In genomic region chr5:62575066-62575465, GRCh38 we compare ENCODE assay signal across 21 cellular contexts.
"Had no signal": no experiment of that assay in that cellular context is flagged by ENCODE, and none has a peak within 500 bp of the region (broad histone marks: within the 10 kb centered on the region; RNA-seq: fewer than 3 reads in every experiment).

No MANE protein-coding gene starts in this region.

- H3K27ac Mint-ChIP-seq: activated CD8-positive, alpha-beta memory T cell treated with anti-CD3 and anti-CD28 coated beads, Interleukin-2, amount 10 ng/mL, durations not matched to agents 7 days and 5 days; activated naive CD8-positive, alpha-beta T cell; stimulated activated naive CD8-positive, alpha-beta T cell treated with anti-CD3 and anti-CD28 coated beads, Interleukin-15, Interleukin-2, amounts not matched to agents 100 ng/mL and 50 ng/mL, for 24 hours; T-helper 2 cell treated with Interferon-gamma antibody and Interleukin-4, amounts not matched to agents 5 μg/mL and 100 μg/mL, for 36 hours had no signal

- H3K9me3 Mint-ChIP-seq: stimulated activated naive CD8-positive, alpha-beta T cell treated with anti-CD3 and anti-CD28 coated beads, Interleukin-15, Interleukin-2, amounts not matched to agents 100 ng/mL and 50 ng/mL, for 24 hours had no signal

- H3K4me3 Mint-ChIP-seq: activated CD8-positive, alpha-beta memory T cell treated with anti-CD3 and anti-CD28 coated beads, Interleukin-2, amount 10 ng/mL, durations not matched to agents 7 days and 5 days; activated naive CD8-positive, alpha-beta T cell; stimulated activated naive CD8-positive, alpha-beta T cell treated with anti-CD3 and anti-CD28 coated beads, Interleukin-15, Interleukin-2, amounts not matched to agents 100 ng/mL and 50 ng/mL, for 24 hours; T-helper 2 cell treated with Interferon-gamma antibody and Interleukin-4, amounts not matched to agents 5 μg/mL and 100 μg/mL, for 36 hours had no signal

- H3K9ac ChIP-seq: SK-N-SH had no signal

- DNase-seq: activated CD4-positive, alpha-beta T cell treated with anti-CD3 and anti-CD28 coated beads, Interleukin-2, amount 50 U/mL, for 48 hours; activated CD8-positive, alpha-beta memory T cell treated with anti-CD3 and anti-CD28 coated beads, Interleukin-2, amount 10 ng/mL, durations not matched to agents 7 days and 5 days; activated naive CD4-positive, alpha-beta T cell; activated T-cell treated with anti-CD3 and anti-CD28 coated beads for 4 hours; amygdala; foreskin keratinocyte; kidney; lower lobe of right lung; mesendoderm; mucosa of descending colon; ovary; psoas muscle; right cardiac atrium; SK-N-SH; substantia nigra; thyroid gland had no signal

- H3K27me3 Mint-ChIP-seq: activated CD8-positive, alpha-beta memory T cell treated with anti-CD3 and anti-CD28 coated beads, Interleukin-2, amount 10 ng/mL, durations not matched to agents 7 days and 5 days; activated naive CD8-positive, alpha-beta T cell; stimulated activated naive CD8-positive, alpha-beta T cell treated with anti-CD3 and anti-CD28 coated beads, Interleukin-15, Interleukin-2, amounts not matched to agents 100 ng/mL and 50 ng/mL, for 24 hours had no signal

- H3K9me3 ChIP-seq: lower lobe of right lung, mucosa of descending colon, ovary, psoas muscle, SK-N-SH, thyroid gland had no signal

- H3K4me3 ChIP-seq: cardiac muscle cell, lower lobe of right lung, mucosa of descending colon, ovary, psoas muscle, thyroid gland had no signal

- ATAC-seq: activated CD8-positive, alpha-beta memory T cell treated with anti-CD3 and anti-CD28 coated beads, Interleukin-2, amount 10 ng/mL, durations not matched to agents 7 days and 5 days; foreskin keratinocyte; left lobe of liver; lower lobe of right lung; mucosa of descending colon; right cardiac atrium had no signal

- H3K4me2 ChIP-seq: SK-N-SH had no signal

- H3K27ac ChIP-seq: cardiac muscle cell, foreskin keratinocyte, lower lobe of right lung, ovary, psoas muscle, thyroid gland had no signal

- H3K36me3 ChIP-seq: cardiac muscle cell, lower lobe of right lung, ovary, thyroid gland had no signal

- H3K4me1 ChIP-seq: lower lobe of right lung, psoas muscle had no signal

- H3K27me3 ChIP-seq: cardiac muscle cell, foreskin keratinocyte, ovary, thyroid gland had no signal
